17 cellular contexts compared by ENCODE assay signal in genomic region chrY:4483693-4484092, GRCh38.
DNase-seq lines count a peak whose midpoint lies in the region; ATAC-seq and TF ChIP-seq lines count a peak whose summit lies in the region.
"Had no signal": no experiment of that assay in that cellular context is flagged by ENCODE, and none has a peak within 500 bp of the region (broad histone marks: within the 10 kb centered on the region; RNA-seq: fewer than 3 reads in every experiment).

No MANE protein-coding gene starts in this region.

- ATAC-seq in DND-41 (ENCODE audit: insufficient read depth, low read depth) (no peak), lower lobe of right lung (no peak)
- ATAC-seq: Panc1 had no signal

- H3K9ac ChIP-seq in DND-41 (ENCODE audit: low read depth, low read length): no peak overlapping the region

- no peak overlapping the region for H2AFZ ChIP-seq in DND-41 (ENCODE audit: low read depth, low read length)

- H3K4me2 ChIP-seq in DND-41 (ENCODE audit: insufficient read depth, low read length): no peak overlapping the region

- H4K20me1 ChIP-seq in DND-41 (ENCODE audit: insufficient read depth, low read length): no peaks in the 10 kb centered on the region

- H3K9me3 ChIP-seq in DND-41 (ENCODE audit: insufficient read depth, low read length, severe bottlenecking) (no peaks in the 10 kb centered on the region), lower lobe of right lung (no peaks in the 10 kb centered on the region)
- H3K9me3 ChIP-seq: tibial artery had no signal

- TF ChIP-seq CTCF in DND-41 (IDR thresholded peaks at IDR 0.05; ENCODE audit: borderline replicate concordance, extremely low read depth, low read length, poor library complexity, severe bottlenecking): peak; percentile 54
- TF ChIP-seq CTCF in cardiac fibroblast (IDR thresholded peaks at IDR 0.05; ENCODE audit: low read depth, low read length): peak; percentile 2
- TF ChIP-seq CTCF in lower lobe of right lung (IDR thresholded peaks at IDR 0.05): peak; percentile 26

- intact Hi-C loops in lower lobe of right lung (cut with DNase I): no loop called here

- H3K27me3 ChIP-seq in DND-41 (ENCODE audit: insufficient read depth, low read length, poor library complexity): no peaks in the 10 kb centered on the region
- no peaks in the 10 kb centered on the region for H3K27me3 ChIP-seq in lower lobe of right lung (ENCODE audit: low read depth)
- H3K27me3 ChIP-seq: tibial artery had no signal

- no peak overlapping the region for H3K4me3 ChIP-seq in DND-41 (ENCODE audit: low read depth in 1 of 2, low read length in 2 of 2)
- H3K4me3 ChIP-seq in Jurkat, Clone E6-1 (ENCODE audit: low read length): no peak overlapping the region
- no peak overlapping the region for H3K4me3 ChIP-seq in cardiac fibroblast (replicated peaks in 1 of 2; ENCODE audit: low read depth in 2 of 2, low read length in 2 of 2)
- H3K4me3 ChIP-seq in lower lobe of right lung: no peak overlapping the region
- H3K4me3 ChIP-seq: tibial artery had no signal

- no peak for DNase-seq in DND-41
- peak; percentile 0 for DNase-seq in Jurkat, Clone E6-1 (ENCODE audit: low read depth, low spot score)
- DNase-seq in cardiac fibroblast (ENCODE audit: low read depth in 2 of 2): peak; percentile 2 to 9
- no peak for DNase-seq in lower lobe of right lung
- no peak for DNase-seq in NCI-H1930 (lab: John Stamatoyannopoulos, UW)
- DNase-seq in nucleus accumbens (lab: John Stamatoyannopoulos, UW): no peak
- DNase-seq in NCI-H1694 (lab: John Stamatoyannopoulos, UW): no peak
- DNase-seq in kidney tubule cell (ENCODE audit: low spot score): no peak
- DNase-seq: activated CD4-positive, CD25-positive, alpha-beta regulatory T cell; activated naive CD4-positive, alpha-beta T cell treated with anti-CD3 and anti-CD28 coated beads for 36 hours; naive B cell; NCI-H1105; NCI-H510A treated with DMSO at 0.1 percent for 48 hours; stimulated activated CD4-positive, alpha-beta T cell treated with anti-CD3 and anti-CD28 coated beads, Interleukin-2, amount 100 ng/mL, for 24 hours; stimulated activated CD8-positive, alpha-beta memory T cell treated with anti-CD3 and anti-CD28 coated beads, Interleukin-4, amount 100 ng/mL, for 48 hours; tibial artery had no signal

- H3K27ac ChIP-seq in DND-41 (ENCODE audit: low read length) (no peak overlapping the region), lower lobe of right lung (no peak overlapping the region)
- H3K27ac ChIP-seq: tibial artery had no signal

- no peaks in the 10 kb centered on the region for H3K79me2 ChIP-seq in DND-41 (ENCODE audit: insufficient read depth, low read length)

- no peaks in the 10 kb centered on the region for H3K4me1 ChIP-seq in DND-41 (ENCODE audit: insufficient read depth, low read length)
- no peaks in the 10 kb centered on the region for H3K4me1 ChIP-seq in lower lobe of right lung
- H3K4me1 ChIP-seq: tibial artery had no signal

- H3K36me3 ChIP-seq in DND-41 (ENCODE audit: insufficient read depth, low read length) (no peaks in the 10 kb centered on the region), lower lobe of right lung (no peaks in the 10 kb centered on the region)
- H3K36me3 ChIP-seq: tibial artery had no signal

Comparison
In these comparisons a context has a peak if more than half of its experiments do, and no peak if none do; other contexts are left out.
1. DNase-seq: peak in Jurkat, Clone E6-1 (single experiment) and cardiac fibroblast (2 of 2); none in DND-41 (single experiment), lower lobe of right lung (single experiment), NCI-H1930 (0 of 2), nucleus accumbens (0 of 56), NCI-H1694 (single experiment) and kidney tubule cell (single experiment).
2. CTCF ChIP-seq: peak in every context shown above with its lines; median percentile 54 in DND-41; 26 in lower lobe of right lung; 2 in cardiac fibroblast.